Comparison of ENCODE assay signal across 1 cellular context in genomic region chr6:100573169-100573568, GRCh38.
TF ChIP-seq lines count a peak whose summit lies in the region.

No MANE protein-coding gene starts in this region.

TF ChIP-seq in HCT116, 20 proteins besides CTCF, POLR2A, EP300 and RAD21 (continued from another document):
- TF ChIP-seq POLR2AphosphoS5 (IDR thresholded peaks at IDR 0.05; ENCODE audit: low read depth, low read length) (no peak), REST (IDR thresholded peaks at IDR 0.05; ENCODE audit: low read depth) (no peak), ATF3 (IDR thresholded peaks at IDR 0.05) (no peak), FOSL1 (IDR thresholded peaks at IDR 0.05; ENCODE audit: low read depth) (no peak)
